ENCODE assay signal across 17 cellular contexts in the genomic region with DNA sequence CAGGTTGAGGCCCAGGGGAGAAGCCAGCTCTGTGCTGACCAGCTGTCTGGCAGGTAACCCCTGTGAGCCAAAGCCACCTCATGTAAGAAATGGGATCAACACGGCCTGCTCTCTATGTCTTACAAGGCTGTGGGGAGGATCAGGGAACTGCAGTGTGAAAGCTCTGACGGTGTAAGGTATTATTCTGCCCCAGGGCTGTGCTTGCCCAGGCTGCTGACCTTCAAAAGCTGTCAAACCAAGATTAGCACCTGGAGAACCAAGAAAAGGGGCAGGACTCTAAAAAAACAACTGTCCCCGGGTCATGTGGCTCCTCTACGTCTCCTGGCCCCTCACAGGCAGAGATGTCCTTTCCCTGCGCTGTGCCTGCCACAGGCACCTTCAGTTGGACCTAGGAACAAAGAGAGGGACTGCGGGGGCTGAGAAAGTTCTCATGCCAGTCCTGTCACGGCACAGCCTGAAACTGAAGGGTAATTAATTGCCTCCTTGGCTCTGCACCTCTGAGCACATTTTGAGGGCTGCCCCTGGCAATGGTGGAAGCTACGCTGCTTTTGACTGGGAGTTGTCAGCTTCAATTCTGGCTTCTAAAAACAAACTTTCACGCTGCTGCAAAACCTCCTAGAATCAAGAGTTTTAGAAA.
"Had no signal": no experiment of that assay in that cellular context is flagged by ENCODE, and none has a peak within 500 bp of the region (broad histone marks: within the 10 kb centered on the region; RNA-seq: fewer than 3 reads in every experiment).

No MANE protein-coding gene starts in this region.

- ATAC-seq: activated T-helper 17 cell treated with anti-CD3 and anti-CD28 coated beads, Interleukin-2, amount 50 U/mL, for 72 hours; foreskin keratinocyte; heart right ventricle; left colon; stimulated activated naive B cell treated with anti-CD40 and anti-IgM and Interleukin-4, amounts not matched to agents 10 μg/mL and 1 μg/mL and 100 μg/mL, for 72 hours; T-cell had no signal

- H3K4me3 ChIP-seq: heart right ventricle had no signal

- H3K4me1 ChIP-seq: foreskin keratinocyte had no signal

- H3K4me1 Mint-ChIP-seq: activated T-helper 17 cell treated with anti-CD3 and anti-CD28 coated beads, Interleukin-2, amount 50 U/mL, for 72 hours; central memory CD8-positive, alpha-beta T cell; T-cell had no signal

- H3K27ac Mint-ChIP-seq: activated T-helper 17 cell treated with anti-CD3 and anti-CD28 coated beads, Interleukin-2, amount 50 U/mL, for 72 hours; stimulated activated naive B cell treated with anti-CD40 and anti-IgM and Interleukin-4, amounts not matched to agents 10 μg/mL and 1 μg/mL and 100 μg/mL, for 72 hours; T-cell; type B pancreatic cell had no signal

- H3K36me3 Mint-ChIP-seq: stimulated activated naive B cell treated with anti-CD40 and anti-IgM and Interleukin-4, amounts not matched to agents 10 μg/mL and 1 μg/mL and 100 μg/mL, for 72 hours; T-cell had no signal

- DNase-seq: activated CD4-positive, alpha-beta T cell treated with anti-CD3 and anti-CD28 coated beads for 1 hour; activated CD4-positive, alpha-beta T cell treated with anti-CD3 and anti-CD28 coated beads, Interleukin-2, amount 50 U/mL, for 4 hours; activated naive CD4-positive, alpha-beta T cell treated with Interleukin-2 at 50 U/mL for 16 hours; cortex of kidney; effector CD8-positive, alpha-beta T cell; foreskin keratinocyte; heart right ventricle; left colon; posterior cingulate gyrus; SK-N-SH; stimulated activated CD4-positive, alpha-beta T cell treated with anti-CD3 and anti-CD28 coated beads, Interleukin-2, amount 100 ng/mL, for 48 hours; stimulated activated naive B cell treated with anti-CD40 and anti-IgM and Interleukin-4, amounts not matched to agents 10 μg/mL and 1 μg/mL and 100 μg/mL, for 72 hours; T-cell; T-helper 9 cell had no signal

- H3K9me3 ChIP-seq: heart right ventricle, SK-N-SH had no signal

- H3K9me3 Mint-ChIP-seq: activated T-helper 17 cell treated with anti-CD3 and anti-CD28 coated beads, Interleukin-2, amount 50 U/mL, for 72 hours; central memory CD8-positive, alpha-beta T cell; stimulated activated naive B cell treated with anti-CD40 and anti-IgM and Interleukin-4, amounts not matched to agents 10 μg/mL and 1 μg/mL and 100 μg/mL, for 72 hours; T-cell; type B pancreatic cell had no signal

- H3K36me3 ChIP-seq: heart right ventricle had no signal

- H3K27me3 Mint-ChIP-seq: type B pancreatic cell had no signal

- H3K4me3 Mint-ChIP-seq: activated T-helper 17 cell treated with anti-CD3 and anti-CD28 coated beads, Interleukin-2, amount 50 U/mL, for 72 hours; central memory CD8-positive, alpha-beta T cell; stimulated activated naive B cell treated with anti-CD40 and anti-IgM and Interleukin-4, amounts not matched to agents 10 μg/mL and 1 μg/mL and 100 μg/mL, for 72 hours; T-cell; type B pancreatic cell had no signal

- H3K27ac ChIP-seq: foreskin keratinocyte, heart right ventricle had no signal
